ENCODE assay signal across 19 cellular contexts in genomic region chr11:58919561-58919960, GRCh38. TPM values are rescaled to one million over a fixed set of nuclear protein-coding genes. Genes with fewer than 3 reads are reported as not detected.
"Had no signal": no experiment of that assay in that cellular context is flagged by ENCODE, and none has a peak within 500 bp of the region (broad histone marks: within the 10 kb centered on the region; RNA-seq: fewer than 3 reads in every experiment).

No MANE protein-coding gene starts in this region.

- H3K27ac ChIP-seq: left lung, suprapubic skin, upper lobe of right lung had no signal

- H3K4me3 ChIP-seq: left lung, suprapubic skin, upper lobe of right lung had no signal

- ATAC-seq: left lung; stimulated activated naive CD8-positive, alpha-beta T cell treated with anti-CD3 and anti-CD28 coated beads, Interleukin-15, Interleukin-2, amounts not matched to agents 100 U/mL and 50 U/mL, for 24 hours; T-helper 17 cell; upper lobe of right lung had no signal

- H3K36me3 ChIP-seq: left lung, suprapubic skin, upper lobe of right lung had no signal

- H3K27me3 ChIP-seq: left lung, suprapubic skin, upper lobe of right lung had no signal

- H3K4me1 ChIP-seq: left lung, upper lobe of right lung had no signal

- H3K9me3 ChIP-seq: upper lobe of right lung had no signal

- DNase-seq: activated B cell treated with CpG ODN at 0.5 μM for 24 hours; activated CD4-positive, alpha-beta T cell treated with anti-CD3 and anti-CD28 coated beads, Interleukin-2, amount 10 ng/mL, durations not matched to agents 7 days and 5 days; activated naive CD4-positive, alpha-beta T cell treated with anti-CD3 and anti-CD28 coated beads, Interleukin-2, amount 10 ng/mL, durations not matched to agents 7 days and 5 days; dermis blood vessel endothelial cell; endodermal cell; glutamatergic neuron; islet precursor cell; left lung; mesenchymal stem cell; occipital lobe; stimulated activated CD4-positive, alpha-beta T cell treated with anti-CD3 and anti-CD28 coated beads, Interleukin-4, amount 100 ng/mL, for 1 hour; stimulated activated CD8-positive, alpha-beta memory T cell treated with anti-CD3 and anti-CD28 coated beads, Interleukin-4, amount 100 ng/mL, for 48 hours; stimulated activated naive CD8-positive, alpha-beta T cell treated with anti-CD3 and anti-CD28 coated beads, Interleukin-15, Interleukin-2, amounts not matched to agents 100 U/mL and 50 U/mL, for 24 hours; T-helper 17 cell; upper lobe of right lung had no signal

RNA-seq across cellular contexts. Expression of gene GLYATL1, which starts 19.7 kb away (rescaled TPM):
- total RNA-seq: activated B cell treated with CpG ODN at 0.5 μM for 24 hours; activated CD4-positive, alpha-beta T cell treated with anti-CD3 and anti-CD28 coated beads, Interleukin-2, amount 10 ng/mL, durations not matched to agents 7 days and 5 days; activated T-helper 2 cell treated with anti-CD3 and anti-CD28 coated beads, Interferon-gamma antibody, Interleukin-2, Interleukin-4, amounts not matched to agents 10 μg/mL and 5 μg/mL and 100 μg/mL, durations not matched to agents 14 hours and 24 hours and 36 hours; fibroblast of villous mesenchyme; left lung; pulmonary artery endothelial cell; T-helper 17 cell; upper lobe of right lung had no signal
